Comparison of ENCODE assay signal across 18 cellular contexts in the genomic region with DNA sequence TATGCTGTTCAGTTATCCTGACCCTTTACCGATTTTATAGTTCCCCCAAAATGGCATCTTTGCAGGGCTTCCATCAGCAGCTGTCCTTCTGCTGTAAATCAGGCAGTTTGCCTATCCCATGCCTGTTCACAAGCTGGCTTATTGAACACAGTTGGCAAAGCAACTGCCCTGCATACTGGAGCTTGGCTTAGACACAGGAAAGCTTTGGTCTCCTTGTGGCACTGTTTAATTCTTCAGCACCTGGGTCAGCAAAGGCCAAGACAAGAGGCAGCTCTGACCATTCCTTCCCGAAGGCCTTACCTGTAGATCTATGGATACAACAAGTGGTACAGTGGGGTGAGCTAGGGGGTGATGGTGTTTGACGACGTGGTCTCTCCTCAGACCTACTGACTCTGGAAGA.
"Had no signal": no experiment of that assay in that cellular context is flagged by ENCODE, and none has a peak within 500 bp of the region (broad histone marks: within the 10 kb centered on the region; RNA-seq: fewer than 3 reads in every experiment).

No MANE protein-coding gene starts in this region.

- H3K36me3 ChIP-seq: cardiac muscle cell, tibial nerve had no signal

- ATAC-seq: activated CD4-positive, alpha-beta T cell treated with anti-CD3 and anti-CD28 coated beads for 36 hours; activated T-helper 17 cell treated with anti-CD3 and anti-CD28 coated beads, Interleukin-2, amount 50 U/mL, for 72 hours; left colon; stimulated activated naive CD8-positive, alpha-beta T cell treated with anti-CD3 and anti-CD28 coated beads, Interleukin-15, Interleukin-2, amounts not matched to agents 100 U/mL and 50 U/mL, for 24 hours had no signal

- H3K27me3 Mint-ChIP-seq: activated CD4-positive, alpha-beta memory T cell treated with anti-CD3 and anti-CD28 coated beads for 36 hours; activated CD4-positive, alpha-beta T cell treated with anti-CD3 and anti-CD28 coated beads for 36 hours; activated naive CD8-positive, alpha-beta T cell treated with anti-CD3 and anti-CD28 coated beads for 36 hours; activated T-helper 17 cell treated with anti-CD3 and anti-CD28 coated beads, Interleukin-2, amount 50 U/mL, for 72 hours had no signal

- H3K27ac Mint-ChIP-seq: activated CD4-positive, alpha-beta memory T cell treated with anti-CD3 and anti-CD28 coated beads for 36 hours; activated CD4-positive, alpha-beta T cell treated with anti-CD3 and anti-CD28 coated beads for 36 hours; activated naive CD8-positive, alpha-beta T cell treated with anti-CD3 and anti-CD28 coated beads for 36 hours; activated T-helper 17 cell treated with anti-CD3 and anti-CD28 coated beads, Interleukin-2, amount 50 U/mL, for 72 hours; mesothelial cell of epicardium had no signal

- H3K36me3 Mint-ChIP-seq: activated naive CD8-positive, alpha-beta T cell treated with anti-CD3 and anti-CD28 coated beads for 36 hours; mesothelial cell of epicardium had no signal

- H3K27ac ChIP-seq: parathyroid adenoma, tibial nerve had no signal

- H3K4me1 ChIP-seq: parathyroid adenoma had no signal

- H3K4me3 ChIP-seq: cardiac muscle cell, lung, tibial nerve had no signal

- DNase-seq: activated CD4-positive, alpha-beta memory T cell treated with anti-CD3 and anti-CD28 coated beads for 36 hours; activated CD4-positive, alpha-beta T cell treated with anti-CD3 and anti-CD28 coated beads for 36 hours; activated naive CD4-positive, alpha-beta T cell; activated naive CD8-positive, alpha-beta T cell treated with anti-CD3 and anti-CD28 coated beads for 36 hours; activated T-cell treated with anti-CD3 and anti-CD28 coated beads for 4 hours; amniotic stem cell; erythroblast; left colon; stimulated activated CD4-positive, alpha-beta T cell treated with anti-CD3 and anti-CD28 coated beads, Interleukin-2, amount 100 ng/mL, for 24 hours; stimulated activated naive CD8-positive, alpha-beta T cell treated with anti-CD3 and anti-CD28 coated beads, Interleukin-15, Interleukin-2, amounts not matched to agents 100 U/mL and 50 U/mL, for 24 hours; SW 1271 had no signal

- H3K4me3 Mint-ChIP-seq: activated CD4-positive, alpha-beta memory T cell treated with anti-CD3 and anti-CD28 coated beads for 36 hours; activated CD4-positive, alpha-beta T cell treated with anti-CD3 and anti-CD28 coated beads for 36 hours; activated naive CD8-positive, alpha-beta T cell treated with anti-CD3 and anti-CD28 coated beads for 36 hours; activated T-helper 17 cell treated with anti-CD3 and anti-CD28 coated beads, Interleukin-2, amount 50 U/mL, for 72 hours; mesothelial cell of epicardium; nephron had no signal

- H3K27me3 ChIP-seq: cardiac muscle cell, tibial nerve had no signal
